Comparison of ENCODE assay signal across 1 cellular context in genomic region chr20:44196278-44196677, GRCh38.
TF ChIP-seq lines count a peak whose summit lies in the region.

No MANE protein-coding gene starts in this region.

TF ChIP-seq in A549, 52 proteins besides CTCF, POLR2A, EP300 and RAD21:
- TF ChIP-seq REST (IDR thresholded peaks at IDR 0.05), result 0 out of 2 replicates have a peak, but pooled peaks have one; percentile 2
- TF ChIP-seq RARB (CRISPR knock-in tag; IDR thresholded peaks at IDR 0.05), result 0 out of 2 replicates have a peak, but pooled peaks have one; percentile 40
- no peak for TF ChIP-seq BHLHE40 (IDR thresholded peaks at IDR 0.05; ENCODE audit: low read depth, low read length)
TF ChIP-seq in A549: peak in this region for 2.
